Comparison of ENCODE assay signal across 8 cellular contexts in genomic region chr1:52056937-52057231, GRCh38. TPM values are rescaled to one million over a fixed set of nuclear protein-coding genes. Genes with fewer than 3 reads are reported as not detected.
DNase-seq lines count a peak whose midpoint lies in the region; ATAC-seq, FAIRE-seq and TF ChIP-seq lines count a peak whose summit lies in the region.

No MANE protein-coding gene starts in this region.

- FAIRE-seq in GM18507 (lab: Jason Lieb, UNC), result peak; percentile 87

- no peak for TF ChIP-seq CTCF in astrocyte of the cerebellum (IDR thresholded peaks at IDR 0.05; ENCODE audit: low read depth, low read length, missing control alignments)

- peak; percentile 45 for ATAC-seq in HG03060 (IDR thresholded peaks at IDR 0.05; ENCODE audit: low read depth, unreplicated experiment)
- ATAC-seq in HG02763 (IDR thresholded peaks at IDR 0.05; ENCODE audit: unreplicated experiment), result no peak

- H3K27me3 ChIP-seq in mononuclear cell (ENCODE audit: insufficient read depth, low read length), result no peaks in the 10 kb centered on the region

- peak; percentile 30 for DNase-seq in GM18507 (ENCODE audit: extremely low spot score, insufficient read length, low read depth)
- peak; percentile 19 for DNase-seq in astrocyte of the cerebellum (ENCODE audit: low read depth)
- DNase-seq in NCI-H69 (lab: John Stamatoyannopoulos, UW), result no peak
- no peak for DNase-seq in DMS153 (lab: John Stamatoyannopoulos, UW)
- DNase-seq in NCI-H1694 (lab: John Stamatoyannopoulos, UW), result no peak

- in situ Hi-C loops in astrocyte of the cerebellum (cut with HindIII; ENCODE audit: low sequenced_read_pairs), result no loop called here

- H3K4me3 ChIP-seq in astrocyte of the cerebellum (ENCODE audit: low read depth, low read length), result peak overlapping the region; percentile 66
- H3K4me3 ChIP-seq in mononuclear cell (ENCODE audit: low read length), result peak overlapping the region; percentile 92

- no peaks in the 10 kb centered on the region for H3K9me3 ChIP-seq in mononuclear cell (ENCODE audit: low read depth, low read length)

- peaks cover 29% of the 10 kb centered on the region for H3K4me1 ChIP-seq in mononuclear cell (ENCODE audit: insufficient read depth, low read length)

RNA-seq across cellular contexts. Expression of gene BTF3L4, which starts 0.8 kb away (rescaled TPM):
- total RNA-seq in mononuclear cell, result 71.0 TPM

RNA-seq across cellular contexts. Expression of gene TXNDC12, which starts 1.9 kb away (rescaled TPM):
- 24.7 TPM for total RNA-seq in mononuclear cell

RNA-seq across cellular contexts. Expression of gene KTI12, which starts 23.3 kb away (rescaled TPM):
- total RNA-seq in mononuclear cell, result 19.6 TPM

Comparison
In these comparisons a context has a peak if more than half of its experiments do, and no peak if none do; other contexts are left out.
1. DNase-seq: peak in GM18507 (single experiment) and astrocyte of the cerebellum (single experiment); none in NCI-H69 (single experiment), DMS153 (single experiment) and NCI-H1694 (single experiment).